8 cellular contexts compared by ENCODE assay signal in genomic region chr1:165914136-165914798, GRCh38.
DNase-seq lines count a peak whose midpoint lies in the region; ATAC-seq, FAIRE-seq and TF ChIP-seq lines count a peak whose summit lies in the region.

No MANE protein-coding gene starts in this region.

- FAIRE-seq in frontal cortex (lab: Jason Lieb, UNC) (peak; percentile 84), pancreas (lab: Jason Lieb, UNC) (peak; percentile 85)

- H3K27ac ChIP-seq in GM23338 (ENCODE audit: low read depth): no peak overlapping the region
- no peak overlapping the region for H3K27ac ChIP-seq in Karpas-422 (ENCODE audit: low read length)
- H3K27ac ChIP-seq in pancreas: no peak overlapping the region
- no peak overlapping the region for H3K27ac ChIP-seq in aorta (ENCODE audit: low read depth in 1 of 2, low read length in 2 of 2)

- no peaks in the 10 kb centered on the region; the same call in 2 of the 3 replicates for H3K9me3 Mint-ChIP-seq in GM23338

- H2AFZ ChIP-seq in GM23338 (no peak overlapping the region), Karpas-422 (ENCODE audit: low read length) (no peak overlapping the region)

- H3K4me1 Mint-ChIP-seq in GM23338: peaks cover 2% of the 10 kb centered on the region; the same call in 1 of the 3 replicates

- H3K9me2 ChIP-seq in GM23338 (ENCODE audit: insufficient read depth) (no peaks in the 10 kb centered on the region), Karpas-422 (replicated peaks; ENCODE audit: insufficient read depth, low read length) (no peaks in the 10 kb centered on the region)

- H3K27ac Mint-ChIP-seq in GM23338: no peak overlapping the region

- H3K36me3 ChIP-seq in GM23338 (ENCODE audit: insufficient read depth) (no peaks in the 10 kb centered on the region), Karpas-422 (ENCODE audit: insufficient read depth, low read length) (no peaks in the 10 kb centered on the region; the same call in 1 of the 2 replicates), pancreas (no peaks in the 10 kb centered on the region), aorta (ENCODE audit: control insufficient read depth in 1 of 2, insufficient read depth in 2 of 2, low read length in 1 of 2) (no peaks in the 10 kb centered on the region)

- TF ChIP-seq CTCF in GM23338 (conservative IDR thresholded peaks at IDR 0.05; ENCODE audit: low read depth in 2 of 2): peak; percentile 91 to 98
- peak; percentile 49 to 85 (median 70) for TF ChIP-seq CTCF in pancreas (IDR thresholded peaks at IDR 0.05)

- 2 to 3% methylated on average over 4 of the region's 4 CpGs for WGBS in pancreas, 2 donors
- 1% methylated on average over 4 of the region's 4 CpGs for WGBS in aorta, 2 donors

- H3F3A ChIP-seq in GM23338 (replicated peaks; ENCODE audit: low read depth): 0 out of 2 replicates have a peak, but pooled peaks cover 3% of the 10 kb centered on the region

- intact Hi-C loops in pancreas (cut with DNase I) (loop anchor here in 2 of 3 donors (5.0 to 10.0 kb wide), 4 partner anchors 197 to 509 kb away; no protein-coding TSS in a partner anchor), aorta (cut with DNase I) (loop anchor here (2.0 to 10.0 kb wide), 4 partner anchors 147 to 519 kb away; partner anchors contain the start of gene TMCO1 (in 2 of the 2))

- peak; percentile 20 for DNase-seq in GDM1 (lab: John Stamatoyannopoulos, UW)
- DNase-seq in GM23338 (ENCODE audit: low spot score): peak; percentile 81
- peak; percentile 85 for DNase-seq in Karpas-422
- peak; percentile 76 for DNase-seq in RPMI8226
- DNase-seq in activated T-helper 9 cell treated with anti-CD3 and anti-CD28 coated beads, Interleukin-2, amount 50 U/mL, for 16 hours (ENCODE audit: low read depth): peak; percentile 28
- DNase-seq in frontal cortex (ENCODE audit: low spot score in 2 of 2): peak; percentile 55 to 79
- peak in 4 of 6 donors; percentile 21 to 83 (median 59) for DNase-seq in pancreas
- DNase-seq in aorta: no peak

- H3K27me3 ChIP-seq in GM23338 (ENCODE audit: insufficient read depth) (no peaks in the 10 kb centered on the region), Karpas-422 (ENCODE audit: low read length) (no peaks in the 10 kb centered on the region), pancreas (no peaks in the 10 kb centered on the region), aorta (ENCODE audit: control insufficient read depth in 1 of 2, insufficient read depth in 2 of 2, low read length in 1 of 2) (no peaks in the 10 kb centered on the region)

- H3K9me3 ChIP-seq in Karpas-422 (ENCODE audit: low read length) (no peaks in the 10 kb centered on the region), pancreas (no peaks in the 10 kb centered on the region), aorta (ENCODE audit: control insufficient read depth, low read length) (no peaks in the 10 kb centered on the region)

- H4K20me1 ChIP-seq in GM23338 (replicated peaks; ENCODE audit: insufficient read depth) (peaks cover 2% of the 10 kb centered on the region; the same call in 1 of the 2 replicates), Karpas-422 (ENCODE audit: insufficient read depth, low read depth, low read length) (0 out of 2 replicates have a peak, but pooled peaks cover 5% of the 10 kb centered on the region)

- H3K4me1 ChIP-seq in GM23338 (ENCODE audit: insufficient read depth) (no peaks in the 10 kb centered on the region), Karpas-422 (ENCODE audit: low read length) (no peaks in the 10 kb centered on the region), pancreas (peaks cover 0 to 3% (median 0%) of the 10 kb centered on the region in 3 donors), aorta (ENCODE audit: control insufficient read depth in 1 of 2, insufficient read depth in 2 of 2, low read length in 2 of 2) (no peaks in the 10 kb centered on the region)

- ATAC-seq in GM23338 (peak; percentile 77), pancreas (peak; percentile 88 to 93 (median 91)), aorta (ENCODE audit: low FRiP score) (peak; percentile 78)

- H3K27me3 Mint-ChIP-seq in GM23338 (ENCODE audit: insufficient read depth, low read depth, poor library complexity): peaks cover 15% of the 10 kb centered on the region

- H3K9ac ChIP-seq in Karpas-422 (ENCODE audit: low read length): no peak overlapping the region

- no peaks in the 10 kb centered on the region for H3K79me2 ChIP-seq in GM23338 (replicated peaks; ENCODE audit: insufficient read depth)
- H3K79me2 ChIP-seq in Karpas-422 (ENCODE audit: low read length): no peaks in the 10 kb centered on the region

- peaks cover 11% of the 10 kb centered on the region for H3K36me3 Mint-ChIP-seq in GM23338 (ENCODE audit: low read depth)

- H3K4me3 ChIP-seq in GM23338 (no peak overlapping the region), Karpas-422 (ENCODE audit: low read length) (no peak overlapping the region), pancreas (no peak overlapping the region), aorta (ENCODE audit: low read length in 2 of 2) (no peak overlapping the region)

- H3K4me2 ChIP-seq in GM23338: no peak overlapping the region
- no peak overlapping the region for H3K4me2 ChIP-seq in Karpas-422 (ENCODE audit: low read depth, low read length, poor library complexity, severe bottlenecking)

- no peak overlapping the region for H3K4me3 Mint-ChIP-seq in GM23338

TF ChIP-seq in GM23338, 12 proteins besides CTCF, POLR2A, EP300 and RAD21:
- TF ChIP-seq REST (IDR thresholded peaks at IDR 0.05; ENCODE audit: unreplicated experiment): no peak

Comparison
In these comparisons a context has a peak if more than half of its experiments do, and no peak if none do; other contexts are left out.
1. DNase-seq: peak in GDM1 (single experiment), GM23338 (single experiment), Karpas-422 (single experiment), RPMI8226 (single experiment), activated T-helper 9 cell treated with anti-CD3 and anti-CD28 coated beads, Interleukin-2, amount 50 U/mL, for 16 hours (single experiment), frontal cortex (2 of 2) and pancreas (4 of 6); none in aorta (0 of 2).
2. Peak in every context shown above with its lines, with median percentiles within 50 percentile points of each other: ATAC-seq.